In genomic region chr6:40912158-40912946, GRCh38 we compare ENCODE assay signal across 8 cellular contexts.
DNase-seq lines count a peak whose midpoint lies in the region; ATAC-seq and TF ChIP-seq lines count a peak whose summit lies in the region.

No MANE protein-coding gene starts in this region.

- no peaks in the 10 kb centered on the region for H3K23me2 ChIP-seq in H9 (ENCODE audit: insufficient read length, low read depth, low read length, poor library complexity, severe bottlenecking)

- no peak overlapping the region for H3K4ac ChIP-seq in H9 (ENCODE audit: low read depth, low read length)

- H3K4me3 Mint-ChIP-seq in H9: no peak overlapping the region
- H3K4me3 Mint-ChIP-seq in naive thymus-derived CD4-positive, alpha-beta T cell: no peak overlapping the region

- no peak overlapping the region for H4K5ac ChIP-seq in H9 (ENCODE audit: insufficient read length, low read depth, low read length)

- H2BK15ac ChIP-seq in H9 (ENCODE audit: low read depth, low read length): no peak overlapping the region

- H2AFZ ChIP-seq in H9 (ENCODE audit: low read length) (no peak overlapping the region), Loucy (ENCODE audit: low read length) (no peak overlapping the region)

- CTCF ChIA-PET in naive thymus-derived CD4-positive, alpha-beta T cell (lab: Charles Lee): interaction anchor here (1.0 kb wide), 1 partner anchor 12 kb away, joined by 3 read pairs; no protein-coding TSS in a partner anchor

- no peak overlapping the region; a peak in 1 of 7 replicates for H3K27ac Mint-ChIP-seq in H9
- no peak overlapping the region for H3K27ac Mint-ChIP-seq in naive thymus-derived CD4-positive, alpha-beta T cell

- no peaks in the 10 kb centered on the region for H3F3A ChIP-seq in Loucy (ENCODE audit: low read depth)

- no peak overlapping the region for H2BK12ac ChIP-seq in H9 (ENCODE audit: insufficient read length, low read depth, low read length)

- no peaks in the 10 kb centered on the region for H3K27me3 ChIP-seq in H9 (ENCODE audit: insufficient read depth, low read length)
- no peaks in the 10 kb centered on the region for H3K27me3 ChIP-seq in Loucy (ENCODE audit: insufficient read depth, low read length, poor library complexity, severe bottlenecking)
- no peaks in the 10 kb centered on the region for H3K27me3 ChIP-seq in naive thymus-derived CD4-positive, alpha-beta T cell (ENCODE audit: control insufficient read depth in 2 of 2, insufficient read depth in 2 of 2, low read length in 2 of 2)

- ATAC-seq in naive thymus-derived CD4-positive, alpha-beta T cell: peak; percentile 49

- no peak overlapping the region for H4K91ac ChIP-seq in H9 (ENCODE audit: insufficient read length, low read depth, low read length)

- no peak overlapping the region for H3K27ac ChIP-seq in H9 (ENCODE audit: insufficient read length, low read depth, low read length)
- H3K27ac ChIP-seq in epithelial cell of prostate: no peak overlapping the region
- H3K27ac ChIP-seq in naive thymus-derived CD4-positive, alpha-beta T cell (ENCODE audit: low read depth, low read length): no peak overlapping the region

- peaks cover 6% of the 10 kb centered on the region in 2 experiments for H3K4me1 Mint-ChIP-seq in H9
- peaks cover 0 to 5% (median 0%) of the 10 kb centered on the region in 7 donors for H3K4me1 Mint-ChIP-seq in naive thymus-derived CD4-positive, alpha-beta T cell

- TF ChIP-seq CTCF in H9 (conservative IDR thresholded peaks at IDR 0.05) (peak; percentile 67), Loucy (conservative IDR thresholded peaks at IDR 0.05; ENCODE audit: low read length) (peak; percentile 75)

- no peak overlapping the region for H2AK5ac ChIP-seq in H9 (ENCODE audit: insufficient read length, low read length)

- H3K4me2 ChIP-seq in H9 (ENCODE audit: insufficient read depth, insufficient read length, low read length) (no peak overlapping the region), Loucy (ENCODE audit: low read depth, low read length, poor library complexity, severe bottlenecking) (peak overlapping the region; percentile 31)

- peak; percentile 29 to 48 for DNase-seq in activated T-cell treated with anti-CD3 and anti-CD28 coated beads, Interleukin-2, amount 50 U/mL, for 48 hours
- no peak for DNase-seq in activated T-cell treated with anti-CD3 and anti-CD28 coated beads for 4 hours
- DNase-seq in H9: peak; percentile 74
- DNase-seq in RPMI8226: peak; percentile 89
- DNase-seq in epithelial cell of prostate (ENCODE audit: low read depth, low spot score): peak; percentile 45
- DNase-seq in naive thymus-derived CD4-positive, alpha-beta T cell: peak in 5 of 9 donors; percentile 9 to 26 (median 12)
- DNase-seq in HCEC 1CT: no peak

- no peaks in the 10 kb centered on the region for H3K79me2 ChIP-seq in H9 (ENCODE audit: insufficient read depth, low read length)
- no peaks in the 10 kb centered on the region for H3K79me2 ChIP-seq in Loucy (ENCODE audit: insufficient read depth, low read length)

- no peaks in the 10 kb centered on the region; a peak in 1 of 7 replicates for H3K36me3 Mint-ChIP-seq in H9 (ENCODE audit: insufficient read depth in 1 of 3, low read depth in 3 of 3)
- no peaks in the 10 kb centered on the region for H3K36me3 Mint-ChIP-seq in naive thymus-derived CD4-positive, alpha-beta T cell

- no CpG with 5 or more reads among the region's 9 CpGs for WGBS in H9 (ENCODE audit: extremely low coverage, insufficient read length, low lambda C conversion rate)

- H3K4me1 ChIP-seq in H9 (ENCODE audit: insufficient read depth, low read length): peaks cover 3% of the 10 kb centered on the region; the same call in 1 of the 2 replicates
- no peaks in the 10 kb centered on the region for H3K4me1 ChIP-seq in Loucy (ENCODE audit: insufficient read depth, low read length, poor library complexity, severe bottlenecking)
- H3K4me1 ChIP-seq in naive thymus-derived CD4-positive, alpha-beta T cell (ENCODE audit: control insufficient read depth in 2 of 2, insufficient read depth in 2 of 2, low read length in 2 of 2): no peaks in the 10 kb centered on the region

- H3K36me3 ChIP-seq in Loucy (ENCODE audit: insufficient read depth, low read length): no peaks in the 10 kb centered on the region
- no peaks in the 10 kb centered on the region for H3K36me3 ChIP-seq in naive thymus-derived CD4-positive, alpha-beta T cell (ENCODE audit: control insufficient read depth in 2 of 3, insufficient read depth in 3 of 3, low read length in 3 of 3)

- H4K20me1 ChIP-seq in H9 (ENCODE audit: control insufficient read depth, insufficient read depth, insufficient read length) (no peaks in the 10 kb centered on the region), Loucy (ENCODE audit: insufficient read depth, low read length, poor library complexity, severe bottlenecking) (no peaks in the 10 kb centered on the region)

- no peak overlapping the region for H3T11ph ChIP-seq in H9 (ENCODE audit: low read length)

- no peak overlapping the region for H4K8ac ChIP-seq in H9 (replicated peaks; ENCODE audit: insufficient read length, low read depth, low read length)

- H3K18ac ChIP-seq in H9 (ENCODE audit: insufficient read length, low read depth, low read length): no peak overlapping the region

- H3K14ac ChIP-seq in H9 (ENCODE audit: insufficient read depth, low read length): no peak overlapping the region

- H3K9me3 Mint-ChIP-seq in H9: no peaks in the 10 kb centered on the region
- peaks cover 0 to 3% (median 0%) of the 10 kb centered on the region in 11 donors for H3K9me3 Mint-ChIP-seq in naive thymus-derived CD4-positive, alpha-beta T cell

- peak overlapping the region; percentile 11 for H3K4me3 ChIP-seq in Loucy (ENCODE audit: low read length, poor library complexity, severe bottlenecking)
- H3K4me3 ChIP-seq in naive thymus-derived CD4-positive, alpha-beta T cell (ENCODE audit: low read length): no peak overlapping the region

- POLR2A ChIA-PET in naive thymus-derived CD4-positive, alpha-beta T cell (lab: Charles Lee): no interaction called here

- intact Hi-C loops in naive thymus-derived CD4-positive, alpha-beta T cell (cut with micrococcal nuclease): loop anchor here in 1 of 2 donors (5.0 to 10.0 kb wide), 2 partner anchors 930 to 1048 kb away; no protein-coding TSS in a partner anchor

- H3K79me1 ChIP-seq in H9 (ENCODE audit: insufficient read depth, low read depth, low read length, poor library complexity, severe bottlenecking): no peaks in the 10 kb centered on the region

- H2BK20ac ChIP-seq in H9 (ENCODE audit: low read depth, low read length, poor library complexity, severe bottlenecking): no peak overlapping the region

- H3K56ac ChIP-seq in H9 (ENCODE audit: insufficient read length, low read depth, low read length): no peak overlapping the region

- H3K23ac ChIP-seq in H9 (ENCODE audit: insufficient read length, low read depth, low read length): no peak overlapping the region

- H3K9me2 ChIP-seq in Loucy (replicated peaks; ENCODE audit: low read depth, low read length): no peaks in the 10 kb centered on the region

- H2BK5ac ChIP-seq in H9 (ENCODE audit: insufficient read length, low read length): no peak overlapping the region

- no peak overlapping the region for H2BK120ac ChIP-seq in H9 (ENCODE audit: low read depth, low read length, poor library complexity, severe bottlenecking)

- peaks cover 13% of the 10 kb centered on the region for H3K27me3 Mint-ChIP-seq in H9 (ENCODE audit: low read depth)
- H3K27me3 Mint-ChIP-seq in naive thymus-derived CD4-positive, alpha-beta T cell: peaks cover 8 to 42% (median 15%) of the 10 kb centered on the region in 5 donors

- H3K9me3 ChIP-seq in H9 (ENCODE audit: control insufficient read depth, low read depth, low read length) (no peaks in the 10 kb centered on the region), Loucy (ENCODE audit: insufficient read depth, low read depth, low read length) (no peaks in the 10 kb centered on the region)
- no peaks in the 10 kb centered on the region for H3K9me3 ChIP-seq in naive thymus-derived CD4-positive, alpha-beta T cell (ENCODE audit: control insufficient read depth in 2 of 3, low read length in 3 of 3)

- no peak overlapping the region for H3K9ac ChIP-seq in H9 (ENCODE audit: extremely low read depth, insufficient read length, low read length)
- no peak overlapping the region for H3K9ac ChIP-seq in Loucy (ENCODE audit: low read depth, low read length, poor library complexity, severe bottlenecking)

Comparison
In these comparisons a context has a peak if more than half of its experiments do, and no peak if none do; other contexts are left out.
1. DNase-seq: peak in activated T-cell treated with anti-CD3 and anti-CD28 coated beads, Interleukin-2, amount 50 U/mL, for 48 hours (2 of 2), H9 (single experiment), RPMI8226 (single experiment), epithelial cell of prostate (single experiment) and naive thymus-derived CD4-positive, alpha-beta T cell (5 of 9); none in activated T-cell treated with anti-CD3 and anti-CD28 coated beads for 4 hours (single experiment) and HCEC 1CT (single experiment).